In the genomic region with DNA sequence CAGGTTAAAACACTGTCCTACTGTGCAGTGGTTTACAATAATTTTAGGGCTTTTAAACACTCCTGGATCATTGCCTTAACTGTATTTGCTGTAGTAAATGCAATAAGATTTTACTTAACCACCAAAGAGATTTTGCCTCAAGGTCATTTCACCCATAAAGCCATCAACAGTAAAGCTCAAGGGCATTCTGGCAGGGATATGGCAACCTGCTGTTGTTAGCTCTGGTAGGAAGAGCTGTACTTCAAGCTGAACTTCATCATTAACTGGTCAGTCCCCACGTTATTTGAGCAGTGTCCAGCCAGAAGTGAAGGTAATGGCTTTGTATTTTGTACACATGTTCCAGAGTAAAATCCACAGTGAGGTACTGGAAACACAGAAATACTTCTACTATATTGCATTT, we compare ENCODE assay signal across 10 cellular contexts. TPM values are rescaled to one million over a fixed set of nuclear protein-coding genes. Genes with fewer than 3 reads are reported as not detected.
"Had no signal": no experiment of that assay in that cellular context is flagged by ENCODE, and none has a peak within 500 bp of the region (broad histone marks: within the 10 kb centered on the region; RNA-seq: fewer than 3 reads in every experiment).

No MANE protein-coding gene starts in this region.

- H3K9ac ChIP-seq: GM23248 had no signal

- H3K9me3 ChIP-seq: HAP-1 had no signal

- FAIRE-seq: K562 had no signal

- H3K36me3 ChIP-seq: HAP-1 had no signal

- H2AFZ ChIP-seq: GM23248 had no signal

- ATAC-seq: HCT116, K562 had no signal

- H3K9me3 Mint-ChIP-seq: HFFc6 had no signal

- H3K27ac ChIP-seq: GM23248, HL-60 had no signal

- H3K4me3 Mint-ChIP-seq: HFFc6 had no signal

- DNase-seq: GM23248, GOT3, H7, HFFc6, IMR-90, KG1 had no signal

- H3K27ac Mint-ChIP-seq: HFFc6 had no signal

- H3K4me3 ChIP-seq: GM23248, HAP-1, K562 had no signal

RNA-seq across cellular contexts. Expression of gene MAOA, which starts 26.9 kb away (rescaled TPM):
- total RNA-seq: GM23248 had no signal
